ENCODE assay signal across 1 cellular context in genomic region chr2:240387325-240387668, GRCh38.
TF ChIP-seq lines count a peak whose summit lies in the region.

No MANE protein-coding gene starts in this region.

TF ChIP-seq in IMR-90, 13 proteins besides CTCF, POLR2A, EP300 and RAD21:
- no peak for TF ChIP-seq SMC3 (IDR thresholded peaks at IDR 0.05; ENCODE audit: low read depth, low read length)
- peak; percentile 89 for TF ChIP-seq BHLHE40 (IDR thresholded peaks at IDR 0.05; ENCODE audit: low read depth, low read length)
- TF ChIP-seq CHD1 (IDR thresholded peaks at IDR 0.05; ENCODE audit: low read depth, low read length) = peak; percentile 51; the same call in 1 of the 2 replicates
- TF ChIP-seq NFE2L2 (IDR thresholded peaks at IDR 0.05; ENCODE audit: low read depth, low read length) = no peak
- TF ChIP-seq ELK1 (IDR thresholded peaks at IDR 0.05; ENCODE audit: borderline replicate concordance, low read depth, low read length) = no peak
